ENCODE assay signal across 14 cellular contexts in the genomic region with DNA sequence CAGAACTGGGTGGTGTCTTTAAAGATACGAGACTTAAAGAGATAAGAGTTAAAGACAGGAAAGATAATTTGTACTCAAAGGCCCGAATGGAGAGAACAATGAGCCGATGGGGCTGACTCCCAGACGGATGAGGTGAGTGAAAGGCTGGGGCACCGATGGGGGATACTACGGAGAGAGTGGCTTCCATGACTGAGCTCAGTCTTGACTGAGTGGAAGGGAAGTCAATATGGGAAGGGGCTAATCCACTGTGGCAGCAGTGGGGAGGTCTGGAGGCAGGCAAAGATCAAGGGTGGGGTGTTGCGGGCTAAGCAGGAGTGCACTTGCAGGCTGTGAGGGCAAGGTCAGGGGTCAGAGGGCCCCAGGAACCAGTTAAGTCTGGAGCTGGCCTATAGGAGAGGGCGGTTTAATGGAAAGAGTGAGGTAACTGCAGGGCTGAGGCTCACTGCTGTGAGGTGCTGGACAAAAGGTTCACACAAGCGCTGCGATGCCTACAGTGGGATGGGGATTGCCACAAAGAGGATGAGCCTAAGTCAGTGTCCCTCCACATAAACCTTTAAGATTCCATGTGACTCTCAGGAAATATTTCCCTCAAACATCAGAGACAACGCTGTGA. TPM values are rescaled to one million over a fixed set of nuclear protein-coding genes. Genes with fewer than 3 reads are reported as not detected.
DNase-seq lines count a peak whose midpoint lies in the region; ATAC-seq and TF ChIP-seq lines count a peak whose summit lies in the region.
"Had no signal": no experiment of that assay in that cellular context is flagged by ENCODE, and none has a peak within 500 bp of the region (broad histone marks: within the 10 kb centered on the region; RNA-seq: fewer than 3 reads in every experiment).

No MANE protein-coding gene starts in this region.

- no peaks in the 10 kb centered on the region for H3K9me3 Mint-ChIP-seq in H9
- H3K9me3 Mint-ChIP-seq in progenitor cell of endocrine pancreas (ENCODE audit: low read depth) = no peaks in the 10 kb centered on the region
- no peaks in the 10 kb centered on the region for H3K9me3 Mint-ChIP-seq in activated T-cell treated with anti-CD3 and anti-CD28 coated beads, Interleukin-2, amount 50 U/mL, for 4 hours
- H3K9me3 Mint-ChIP-seq in T-helper 2 cell treated with Interferon-gamma antibody and Interleukin-4, amounts not matched to agents 5 μg/mL and 100 μg/mL, for 36 hours = no peaks in the 10 kb centered on the region
- H3K9me3 Mint-ChIP-seq: CD4-positive, alpha-beta T cell had no signal

- H3K23me2 ChIP-seq in H9 (ENCODE audit: insufficient read length, low read depth, low read length, poor library complexity, severe bottlenecking) = no peaks in the 10 kb centered on the region

- H3K4me2 ChIP-seq in H9 (ENCODE audit: insufficient read depth, insufficient read length, low read length) = no peak overlapping the region
- no peak overlapping the region for H3K4me2 ChIP-seq in mesenchymal stem cell (ENCODE audit: low read length, poor library complexity, severe bottlenecking)
- H3K4me2 ChIP-seq: BLaER1 treated with 17β-estradiol and CSF1 and Interleukin-3, amounts not matched to agents 10 nM and 100 nM had no signal

- H3K79me2 ChIP-seq in H9 (ENCODE audit: insufficient read depth, low read length) = no peaks in the 10 kb centered on the region

- H3K4me3 Mint-ChIP-seq in H9 (no peak overlapping the region), progenitor cell of endocrine pancreas (ENCODE audit: low read depth) (no peak overlapping the region)
- no peak overlapping the region for H3K4me3 Mint-ChIP-seq in activated T-cell treated with anti-CD3 and anti-CD28 coated beads, Interleukin-2, amount 50 U/mL, for 4 hours
- H3K4me3 Mint-ChIP-seq in T-helper 2 cell treated with Interferon-gamma antibody and Interleukin-4, amounts not matched to agents 5 μg/mL and 100 μg/mL, for 36 hours = no peak overlapping the region
- H3K4me3 Mint-ChIP-seq: CD4-positive, alpha-beta T cell had no signal

- no peak overlapping the region for H2AK5ac ChIP-seq in H9 (ENCODE audit: insufficient read length, low read length)
- no peak overlapping the region for H2AK5ac ChIP-seq in mesenchymal stem cell (ENCODE audit: low read length, severe bottlenecking)

- no peak overlapping the region for H3T11ph ChIP-seq in H9 (ENCODE audit: low read length)

- H4K5ac ChIP-seq in H9 (ENCODE audit: insufficient read length, low read depth, low read length) = no peak overlapping the region

- H3K56ac ChIP-seq in H9 (ENCODE audit: insufficient read length, low read depth, low read length) = no peak overlapping the region

- H3K36me3 Mint-ChIP-seq in H9 (ENCODE audit: insufficient read depth in 1 of 3, low read depth in 3 of 3) (peaks cover 0 to 8% (median 7%) of the 10 kb centered on the region in 3 experiments; a peak in 5 of 7 replicates), progenitor cell of endocrine pancreas (ENCODE audit: insufficient read depth) (peaks cover 8% of the 10 kb centered on the region)
- no peaks in the 10 kb centered on the region for H3K36me3 Mint-ChIP-seq in activated T-cell treated with anti-CD3 and anti-CD28 coated beads, Interleukin-2, amount 50 U/mL, for 4 hours (ENCODE audit: insufficient read depth)
- H3K36me3 Mint-ChIP-seq in T-helper 2 cell treated with Interferon-gamma antibody and Interleukin-4, amounts not matched to agents 5 μg/mL and 100 μg/mL, for 36 hours (ENCODE audit: low read depth) = no peaks in the 10 kb centered on the region

- H3K27ac Mint-ChIP-seq in H9 (peak overlapping the region in 2 of 3 experiments; percentile 36 to 74; a peak in 5 of 7 replicates), progenitor cell of endocrine pancreas (peak overlapping the region; percentile 38)
- H3K27ac Mint-ChIP-seq in T-helper 2 cell treated with Interferon-gamma antibody and Interleukin-4, amounts not matched to agents 5 μg/mL and 100 μg/mL, for 36 hours = no peak overlapping the region
- H3K27ac Mint-ChIP-seq: CD4-positive, alpha-beta T cell had no signal

- H3K9ac ChIP-seq in H9 (ENCODE audit: extremely low read depth, insufficient read length, low read length) = no peak overlapping the region
- no peak overlapping the region for H3K9ac ChIP-seq in mesenchymal stem cell (ENCODE audit: low read length)
- H3K9ac ChIP-seq: BLaER1 treated with 17β-estradiol and CSF1 and Interleukin-3, amounts not matched to agents 10 nM and 100 nM had no signal

- no peaks in the 10 kb centered on the region for H3K79me1 ChIP-seq in H9 (ENCODE audit: insufficient read depth, low read depth, low read length, poor library complexity, severe bottlenecking)
- H3K79me1 ChIP-seq in mesenchymal stem cell (replicated peaks; ENCODE audit: low read length, poor library complexity, severe bottlenecking) = peaks cover 3% of the 10 kb centered on the region

- no peak overlapping the region for H2BK12ac ChIP-seq in H9 (ENCODE audit: insufficient read length, low read depth, low read length)
- H2BK12ac ChIP-seq in mesenchymal stem cell (ENCODE audit: low read length in 2 of 2) = no peak overlapping the region

- DNase-seq in H9 (no peak), mesenchymal stem cell (no peak), progenitor cell of endocrine pancreas (ENCODE audit: low spot score, unreplicated experiment) (no peak), NCI-H1417 (lab: John Stamatoyannopoulos, UW) (no peak)
- DNase-seq in activated T-cell treated with anti-CD3 and anti-CD28 coated beads, Interleukin-2, amount 50 U/mL, for 4 hours = no peak
- no peak for DNase-seq in T-helper 2 cell treated with Interferon-gamma antibody and Interleukin-4, amounts not matched to agents 5 μg/mL and 100 μg/mL, for 36 hours (ENCODE audit: low spot score)
- DNase-seq: ACHN; Calu3; CD4-positive, alpha-beta T cell; DMS79 had no signal

- H4K91ac ChIP-seq in H9 (ENCODE audit: insufficient read length, low read depth, low read length) (no peak overlapping the region), mesenchymal stem cell (ENCODE audit: low read length) (no peak overlapping the region)

- no peak for ATAC-seq in activated T-cell treated with anti-CD3 and anti-CD28 coated beads, Interleukin-2, amount 50 U/mL, for 4 hours
- ATAC-seq: HCT116 had no signal

- no peaks in the 10 kb centered on the region for H3K27me3 Mint-ChIP-seq in H9 (ENCODE audit: low read depth)
- no peaks in the 10 kb centered on the region for H3K27me3 Mint-ChIP-seq in progenitor cell of endocrine pancreas
- peaks cover 6% of the 10 kb centered on the region for H3K27me3 Mint-ChIP-seq in activated T-cell treated with anti-CD3 and anti-CD28 coated beads, Interleukin-2, amount 50 U/mL, for 4 hours (ENCODE audit: low read depth)
- H3K27me3 Mint-ChIP-seq in T-helper 2 cell treated with Interferon-gamma antibody and Interleukin-4, amounts not matched to agents 5 μg/mL and 100 μg/mL, for 36 hours (ENCODE audit: low read depth) = peaks cover 8% of the 10 kb centered on the region

- no peak overlapping the region for H2BK20ac ChIP-seq in H9 (ENCODE audit: low read depth, low read length, poor library complexity, severe bottlenecking)

- H3K23ac ChIP-seq in H9 (ENCODE audit: insufficient read length, low read depth, low read length) = no peak overlapping the region
- no peak overlapping the region for H3K23ac ChIP-seq in mesenchymal stem cell (ENCODE audit: low read length in 2 of 2)

- H3K36me3 ChIP-seq in mesenchymal stem cell (ENCODE audit: control insufficient read depth in 1 of 2, insufficient read depth in 2 of 2, low read depth in 1 of 2, low read length in 2 of 2) = peaks cover 0 to 12% of the 10 kb centered on the region in 2 experiments
- H3K36me3 ChIP-seq: BLaER1 treated with 17β-estradiol and CSF1 and Interleukin-3, amounts not matched to agents 10 nM and 100 nM had no signal

- H3K9me3 ChIP-seq in H9 (ENCODE audit: control insufficient read depth, low read depth, low read length) (no peaks in the 10 kb centered on the region), mesenchymal stem cell (ENCODE audit: control insufficient read depth, low read length) (no peaks in the 10 kb centered on the region)
- H3K9me3 ChIP-seq: BLaER1 treated with 17β-estradiol and CSF1 and Interleukin-3, amounts not matched to agents 10 nM and 100 nM had no signal

- H2BK5ac ChIP-seq in H9 (ENCODE audit: insufficient read length, low read length) (no peak overlapping the region), mesenchymal stem cell (ENCODE audit: low read depth, low read length, poor library complexity, severe bottlenecking) (peak overlapping the region; percentile 22)

- H2BK15ac ChIP-seq in H9 (ENCODE audit: low read depth, low read length) = no peak overlapping the region
- H2BK15ac ChIP-seq in mesenchymal stem cell (ENCODE audit: low read depth, poor library complexity, severe bottlenecking) = no peak overlapping the region

- no peaks in the 10 kb centered on the region for H3K27me3 ChIP-seq in H9 (ENCODE audit: insufficient read depth, low read length)
- H3K27me3 ChIP-seq in mesenchymal stem cell (ENCODE audit: control insufficient read depth in 1 of 2, insufficient read depth in 1 of 2, low read length in 2 of 2) = no peaks in the 10 kb centered on the region
- H3K27me3 ChIP-seq: BLaER1 treated with 17β-estradiol and CSF1 and Interleukin-3, amounts not matched to agents 10 nM and 100 nM had no signal

- H2AFZ ChIP-seq in H9 (ENCODE audit: low read length) = no peak overlapping the region
- H2AFZ ChIP-seq in mesenchymal stem cell (ENCODE audit: low read depth, low read length) = no peak overlapping the region

- H3K4me3 ChIP-seq in mesenchymal stem cell (ENCODE audit: insufficient read depth in 1 of 2, low read depth in 1 of 2, low read length in 2 of 2) = no peak overlapping the region
- H3K4me3 ChIP-seq: BLaER1 treated with 17β-estradiol and CSF1 and Interleukin-3, amounts not matched to agents 10 nM and 100 nM had no signal

- H3K27ac ChIP-seq in C4-2B (peak overlapping the region; percentile 53; the same call in 1 of the 2 replicates), H9 (ENCODE audit: insufficient read length, low read depth, low read length) (no peak overlapping the region), mesenchymal stem cell (ENCODE audit: low read length, poor library complexity, severe bottlenecking) (no peak overlapping the region)
- H3K27ac ChIP-seq: BLaER1 treated with 17β-estradiol and CSF1 and Interleukin-3, amounts not matched to agents 10 nM and 100 nM; HL-60 had no signal

- H4K8ac ChIP-seq in H9 (replicated peaks; ENCODE audit: insufficient read length, low read depth, low read length) = no peak overlapping the region
- H4K8ac ChIP-seq in mesenchymal stem cell (ENCODE audit: low read length) = no peak overlapping the region

- H3K4me1 Mint-ChIP-seq in H9 (peaks cover 16 to 20% of the 10 kb centered on the region in 2 experiments), progenitor cell of endocrine pancreas (ENCODE audit: low read depth) (no peaks in the 10 kb centered on the region)
- H3K4me1 Mint-ChIP-seq in activated T-cell treated with anti-CD3 and anti-CD28 coated beads, Interleukin-2, amount 50 U/mL, for 4 hours (ENCODE audit: low read depth) = no peaks in the 10 kb centered on the region
- H3K4me1 Mint-ChIP-seq in T-helper 2 cell treated with Interferon-gamma antibody and Interleukin-4, amounts not matched to agents 5 μg/mL and 100 μg/mL, for 36 hours (ENCODE audit: low read depth) = no peaks in the 10 kb centered on the region

- no peaks in the 10 kb centered on the region for H4K20me1 ChIP-seq in H9 (ENCODE audit: control insufficient read depth, insufficient read depth, insufficient read length)
- H4K20me1 ChIP-seq: BLaER1 treated with 17β-estradiol and CSF1 and Interleukin-3, amounts not matched to agents 10 nM and 100 nM had no signal

- TF ChIP-seq CTCF in C4-2B (conservative IDR thresholded peaks at IDR 0.05) (no peak), H9 (conservative IDR thresholded peaks at IDR 0.05) (no peak), progenitor cell of endocrine pancreas (IDR thresholded peaks at IDR 0.05; ENCODE audit: unreplicated experiment) (no peak)

- H3K4me1 ChIP-seq in H9 (ENCODE audit: insufficient read depth, low read length) = no peaks in the 10 kb centered on the region
- no peaks in the 10 kb centered on the region for H3K4me1 ChIP-seq in mesenchymal stem cell (ENCODE audit: control insufficient read depth, insufficient read depth, low read depth, low read length)
- H3K4me1 ChIP-seq: BLaER1 treated with 17β-estradiol and CSF1 and Interleukin-3, amounts not matched to agents 10 nM and 100 nM had no signal

- no peak overlapping the region for H3K14ac ChIP-seq in H9 (ENCODE audit: insufficient read depth, low read length)
- H3K14ac ChIP-seq in mesenchymal stem cell (ENCODE audit: low read length in 2 of 2) = no peak overlapping the region

- WGBS in H9 (ENCODE audit: extremely low coverage, insufficient read length, low lambda C conversion rate) = no CpG with 5 or more reads among the region's 11 CpGs
- WGBS in mesenchymal stem cell = 71% methylated on average over 10 of the region's 11 CpGs

- H3K18ac ChIP-seq in H9 (ENCODE audit: insufficient read length, low read depth, low read length) (no peak overlapping the region), mesenchymal stem cell (ENCODE audit: low read depth in 1 of 2, low read length in 2 of 2) (no peak overlapping the region)

- H3K4ac ChIP-seq in H9 (ENCODE audit: low read depth, low read length) (no peak overlapping the region), mesenchymal stem cell (ENCODE audit: low read depth in 1 of 2, low read length in 2 of 2) (no peak overlapping the region)

- H2BK120ac ChIP-seq in H9 (ENCODE audit: low read depth, low read length, poor library complexity, severe bottlenecking) = no peak overlapping the region
- H2BK120ac ChIP-seq in mesenchymal stem cell (ENCODE audit: low read depth, low read length) = no peak overlapping the region

RNA-seq across cellular contexts. Expression of gene FAXC, which starts 42.1 kb away (rescaled TPM):
- total RNA-seq in H9 (2021) (17.2 and 17.7 TPM in 2 replicates), progenitor cell of endocrine pancreas (20.7 and 23.9 TPM in 2 replicates)
- 0.83 TPM for polyA plus RNA-seq in mesenchymal stem cell (2013, experiment 1 of 2)
- polyA plus RNA-seq in mesenchymal stem cell (2013, experiment 2 of 2) = 0.88 TPM
- total RNA-seq in activated T-cell treated with anti-CD3 and anti-CD28 coated beads, Interleukin-2, amount 50 U/mL, for 4 hours = not detected
- total RNA-seq: CD4-positive, alpha-beta T cell had no signal

Comparison
In these comparisons a context has a peak if more than half of its experiments do, and no peak if none do; other contexts are left out.
1. RNA of gene FAXC, which starts 42.1 kb away (total RNA-seq): 20.7 to 23.9 TPM in progenitor cell of endocrine pancreas and 17.2 to 17.7 TPM in H9; not detected in activated T-cell treated with anti-CD3 and anti-CD28 coated beads, Interleukin-2, amount 50 U/mL, for 4 hours; every median in the first group is over 10 times any median in the second.